2 cellular contexts compared by ENCODE assay signal in genomic region chr4:153191795-153192363, GRCh38.
A peak's percentile ranks its signal among the peaks of the same experiment; 100 is the strongest.
TF ChIP-seq lines count a peak whose summit lies in the region.

No MANE protein-coding gene starts in this region.

TF ChIP-seq in HepG2, 621 proteins besides CTCF, POLR2A, EP300 and RAD21:
- no peak for TF ChIP-seq ZBTB44 (CRISPR knock-in tag; IDR thresholded peaks at IDR 0.05)
- TF ChIP-seq MAFK (conservative IDR thresholded peaks at IDR 0.05 in 1 of 2, IDR thresholded peaks at IDR 0.05 in 1 of 2; ENCODE audit: low read length in 2 of 2) = peak in 1 of 2 experiments; percentile 65; a peak in 2 of 4 replicates
- TF ChIP-seq RELA (CRISPR knock-in tag; IDR thresholded peaks at IDR 0.05) = no peak
- 0 out of 2 replicates have a peak, but pooled peaks have one; percentile 46 for TF ChIP-seq MAFF (IDR thresholded peaks at IDR 0.05; ENCODE audit: low read depth, low read length)
TF ChIP-seq in HepG2: peak in this region for 2.

TF ChIP-seq in K562, 482 proteins besides CTCF, POLR2A, EP300 and RAD21:
- TF ChIP-seq, protein P1, sequence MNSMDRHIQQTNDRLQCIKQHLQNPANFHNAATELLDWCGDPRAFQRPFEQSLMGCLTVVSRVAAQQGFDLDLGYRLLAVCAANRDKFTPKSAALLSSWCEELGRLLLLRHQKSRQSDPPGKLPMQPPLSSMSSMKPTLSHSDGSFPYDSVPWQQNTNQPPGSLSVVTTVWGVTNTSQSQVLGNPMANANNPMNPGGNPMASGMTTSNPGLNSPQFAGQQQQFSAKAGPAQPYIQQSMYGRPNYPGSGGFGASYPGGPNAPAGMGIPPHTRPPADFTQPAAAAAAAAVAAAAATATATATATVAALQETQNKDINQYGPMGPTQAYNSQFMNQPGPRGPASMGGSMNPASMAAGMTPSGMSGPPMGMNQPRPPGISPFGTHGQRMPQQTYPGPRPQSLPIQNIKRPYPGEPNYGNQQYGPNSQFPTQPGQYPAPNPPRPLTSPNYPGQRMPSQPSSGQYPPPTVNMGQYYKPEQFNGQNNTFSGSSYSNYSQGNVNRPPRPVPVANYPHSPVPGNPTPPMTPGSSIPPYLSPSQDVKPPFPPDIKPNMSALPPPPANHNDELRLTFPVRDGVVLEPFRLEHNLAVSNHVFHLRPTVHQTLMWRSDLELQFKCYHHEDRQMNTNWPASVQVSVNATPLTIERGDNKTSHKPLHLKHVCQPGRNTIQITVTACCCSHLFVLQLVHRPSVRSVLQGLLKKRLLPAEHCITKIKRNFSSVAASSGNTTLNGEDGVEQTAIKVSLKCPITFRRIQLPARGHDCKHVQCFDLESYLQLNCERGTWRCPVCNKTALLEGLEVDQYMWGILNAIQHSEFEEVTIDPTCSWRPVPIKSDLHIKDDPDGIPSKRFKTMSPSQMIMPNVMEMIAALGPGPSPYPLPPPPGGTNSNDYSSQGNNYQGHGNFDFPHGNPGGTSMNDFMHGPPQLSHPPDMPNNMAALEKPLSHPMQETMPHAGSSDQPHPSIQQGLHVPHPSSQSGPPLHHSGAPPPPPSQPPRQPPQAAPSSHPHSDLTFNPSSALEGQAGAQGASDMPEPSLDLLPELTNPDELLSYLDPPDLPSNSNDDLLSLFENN (IDR thresholded peaks at IDR 0.05; ENCODE audit: low read depth in 2 of 2, low read length in 2 of 2) = no peak
- no peak for TF ChIP-seq MNT (conservative IDR thresholded peaks at IDR 0.05)
- peak; percentile 52 for TF ChIP-seq ZNF316 (IDR thresholded peaks at IDR 0.05)
- TF ChIP-seq, protein P2, sequence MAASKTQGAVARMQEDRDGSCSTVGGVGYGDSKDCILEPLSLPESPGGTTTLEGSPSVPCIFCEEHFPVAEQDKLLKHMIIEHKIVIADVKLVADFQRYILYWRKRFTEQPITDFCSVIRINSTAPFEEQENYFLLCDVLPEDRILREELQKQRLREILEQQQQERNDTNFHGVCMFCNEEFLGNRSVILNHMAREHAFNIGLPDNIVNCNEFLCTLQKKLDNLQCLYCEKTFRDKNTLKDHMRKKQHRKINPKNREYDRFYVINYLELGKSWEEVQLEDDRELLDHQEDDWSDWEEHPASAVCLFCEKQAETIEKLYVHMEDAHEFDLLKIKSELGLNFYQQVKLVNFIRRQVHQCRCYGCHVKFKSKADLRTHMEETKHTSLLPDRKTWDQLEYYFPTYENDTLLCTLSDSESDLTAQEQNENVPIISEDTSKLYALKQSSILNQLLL (CRISPR knock-in tag; IDR thresholded peaks at IDR 0.05; ENCODE audit: borderline replicate concordance) = no peak
- no peak for TF ChIP-seq CCNT2 (IDR thresholded peaks at IDR 0.05; ENCODE audit: borderline replicate concordance, extremely low read depth, insufficient read length, low read depth, low read length)
- peak; percentile 43; the same call in 1 of the 2 replicates for TF ChIP-seq C11orf30 (IDR thresholded peaks at IDR 0.05; ENCODE audit: low read depth)
